ENCODE assay signal across 8 cellular contexts in the genomic region with DNA sequence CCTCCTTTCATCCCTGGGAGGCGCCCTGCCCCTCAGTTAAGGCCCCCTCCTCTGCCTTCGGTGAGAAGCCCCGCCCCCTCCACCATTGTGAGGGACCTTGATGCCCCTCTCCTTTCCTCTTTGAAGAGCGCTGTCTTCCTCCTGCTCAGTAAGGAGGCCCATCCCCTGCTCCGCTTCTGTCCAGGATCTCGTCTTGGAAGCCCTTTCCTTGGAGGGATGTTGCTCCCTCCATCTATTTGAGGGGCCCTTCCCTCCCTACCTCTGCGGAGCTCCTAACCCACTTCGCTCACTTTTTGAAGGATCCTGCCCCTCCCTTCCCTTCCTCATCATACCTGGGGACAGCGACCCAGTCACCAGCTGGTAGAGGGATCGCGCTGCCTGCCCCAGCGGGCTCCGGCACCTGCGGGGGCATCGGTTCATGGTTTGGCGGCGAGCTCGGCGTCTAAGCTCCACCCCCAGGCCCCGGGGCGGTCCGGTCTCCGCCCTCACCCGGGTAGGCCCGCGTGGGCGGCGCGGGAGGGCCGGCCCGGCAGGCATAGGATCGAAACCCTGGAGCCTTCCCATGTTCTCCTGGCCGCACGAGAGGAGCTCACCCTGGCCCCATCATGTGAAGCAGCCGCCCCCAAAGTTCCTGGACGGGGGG. TPM values are rescaled to one million over a fixed set of nuclear protein-coding genes. Genes with fewer than 3 reads are reported as not detected.
DNase-seq lines count a peak whose midpoint lies in the region; ATAC-seq, FAIRE-seq and TF ChIP-seq lines count a peak whose summit lies in the region.

No MANE protein-coding gene starts in this region.

- no peaks in the 10 kb centered on the region for H3K9me3 ChIP-seq in pancreas

- H3K4me3 ChIP-seq in pancreas: peak overlapping the region in 2 of 4 donors; percentile 17 to 47

- H3K36me3 ChIP-seq in pancreas: no peaks in the 10 kb centered on the region

- peak; percentile 51 to 63 (median 56) for ATAC-seq in pancreas

- TF ChIP-seq POLR2A in GM12892 (IDR thresholded peaks at IDR 0.05; ENCODE audit: low read depth, low read length): no peak

- FAIRE-seq in GM12892 (lab: Jason Lieb, UNC): peak; percentile 54
- FAIRE-seq in pancreas (lab: Jason Lieb, UNC): no peak
- no peak for FAIRE-seq in GM19239 (lab: Jason Lieb, UNC)

- H3K27ac ChIP-seq in pancreas: no peak overlapping the region

- intact Hi-C loops in head of caudate nucleus (cut with DNase I): loop anchor here (2.0 to 5.0 kb wide), 2 partner anchors 48 to 171 kb away; no protein-coding TSS in a partner anchor
- intact Hi-C loops in pancreas (cut with DNase I): loop anchor here in 2 of 3 donors (10.0 kb wide), 1 partner anchor 175 kb away; no protein-coding TSS in a partner anchor

- no peak for TF ChIP-seq CTCF in pancreas (IDR thresholded peaks at IDR 0.05)

- H3K27me3 ChIP-seq in pancreas: no peaks in the 10 kb centered on the region

- WGBS in pancreas, 2 donors: 19% methylated on average over 29 to 36 of the region's 36 CpGs

- peaks cover 0 to 3% (median 0%) of the 10 kb centered on the region in 3 donors for H3K4me1 ChIP-seq in pancreas

- peak; percentile 78 for DNase-seq in GM12892 (ENCODE audit: insufficient read length)
- DNase-seq in NCI-H526 treated with DMSO at 0.1 percent for 48 hours (lab: John Stamatoyannopoulos, UW): peak; percentile 11
- peak; percentile 42 for DNase-seq in activated gamma-delta T cell treated with anti-CD3 and anti-CD28 coated beads, Interleukin-2, amount 50 U/mL, for 16 hours (ENCODE audit: low read depth)
- DNase-seq in head of caudate nucleus: peak in 33 of 42 donors; percentile 30 to 76 (median 54)
- DNase-seq in pancreas: peak in 5 of 6 donors; percentile 17 to 79 (median 57)
- no peak for DNase-seq in SHP77 treated with DMSO at 0.1 percent for 48 hours (lab: John Stamatoyannopoulos, UW)
- DNase-seq in GM19239 (ENCODE audit: insufficient read length, low spot score): no peak
- no peak for DNase-seq in NCI-H1048 (lab: John Stamatoyannopoulos, UW)

RNA-seq across cellular contexts. Expression of a gene that starts 4.1 kb away (rescaled TPM):
- 12.2 TPM for polyA plus RNA-seq in GM12892 (2012; ENCODE audit: missing spikeins)
- 1 to 10 TPM in 4 of 6 donors, under 1 TPM in 2; 0.67 to 2.2 (median 1.2) TPM for total RNA-seq in pancreas
- polyA plus RNA-seq in pancreas: 1 to 10 TPM; 1.8 to 3.0 TPM

RNA-seq across cellular contexts. Expression of a gene that starts 21.3 kb away (rescaled TPM):
- 118 TPM for polyA plus RNA-seq in GM12892 (2012; ENCODE audit: missing spikeins)
- 10 to 100 TPM; 29.3 to 57.3 (median 32.2) TPM for total RNA-seq in pancreas
- polyA plus RNA-seq in pancreas: 10 to 100 TPM; 29.8 to 47.2 TPM

RNA-seq across cellular contexts. Expression of a gene that starts 56.3 kb away (rescaled TPM):
- polyA plus RNA-seq in GM12892 (2012; ENCODE audit: missing spikeins): 106 TPM
- total RNA-seq in pancreas: 10 to 100 TPM; 13.2 to 23.3 (median 20.1) TPM
- polyA plus RNA-seq in pancreas: 10 to 100 TPM; 16.2 to 17.0 TPM

Comparison
In these comparisons a context has a peak if more than half of its experiments do, and no peak if none do; other contexts are left out.
1. DNase-seq: peak in GM12892 (single experiment), NCI-H526 treated with DMSO at 0.1 percent for 48 hours (single experiment), activated gamma-delta T cell treated with anti-CD3 and anti-CD28 coated beads, Interleukin-2, amount 50 U/mL, for 16 hours (single experiment), head of caudate nucleus (33 of 42) and pancreas (5 of 6); none in SHP77 treated with DMSO at 0.1 percent for 48 hours (single experiment), GM19239 (single experiment) and NCI-H1048 (single experiment).